ENCODE assay signal across 8 cellular contexts in genomic region chr10:67612577-67613537, GRCh38.
DNase-seq lines count a peak whose midpoint lies in the region; ATAC-seq and TF ChIP-seq lines count a peak whose summit lies in the region.

No MANE protein-coding gene starts in this region.

- no peak for TF ChIP-seq CTCF in coronary artery (IDR thresholded peaks at IDR 0.05)

- H3K27ac ChIP-seq in caudate nucleus (ENCODE audit: low read depth, low read length) (no peak overlapping the region), coronary artery (no peak overlapping the region)

- peak; percentile 96 for ATAC-seq in GM18867 (IDR thresholded peaks at IDR 0.05; ENCODE audit: unreplicated experiment)
- ATAC-seq in HG02970 (IDR thresholded peaks at IDR 0.05; ENCODE audit: low FRiP score, unreplicated experiment): peak; percentile 87

- H3K4me3 ChIP-seq in coronary artery: no peak overlapping the region

- DNase-seq in activated CD4-positive, alpha-beta T cell treated with anti-CD3 and anti-CD28 coated beads for 48 hours: peak; percentile 70
- peak; percentile 73 for DNase-seq in foreskin melanocyte
- DNase-seq in DMS153 (lab: John Stamatoyannopoulos, UW): no peak
- DNase-seq in caudate nucleus (lab: John Stamatoyannopoulos, UW): no peak
- DNase-seq in coronary artery (ENCODE audit: low spot score): no peak
- no peak for DNase-seq in middle frontal gyrus (ENCODE audit: extremely low spot score, low spot score)

Comparison
In these comparisons a context has a peak if more than half of its experiments do, and no peak if none do; other contexts are left out.
1. DNase-seq: peak in activated CD4-positive, alpha-beta T cell treated with anti-CD3 and anti-CD28 coated beads for 48 hours (single experiment) and foreskin melanocyte (single experiment); none in DMS153 (single experiment), caudate nucleus (0 of 61), coronary artery (single experiment) and middle frontal gyrus (single experiment).